8 cellular contexts compared by ENCODE assay signal in the genomic region with DNA sequence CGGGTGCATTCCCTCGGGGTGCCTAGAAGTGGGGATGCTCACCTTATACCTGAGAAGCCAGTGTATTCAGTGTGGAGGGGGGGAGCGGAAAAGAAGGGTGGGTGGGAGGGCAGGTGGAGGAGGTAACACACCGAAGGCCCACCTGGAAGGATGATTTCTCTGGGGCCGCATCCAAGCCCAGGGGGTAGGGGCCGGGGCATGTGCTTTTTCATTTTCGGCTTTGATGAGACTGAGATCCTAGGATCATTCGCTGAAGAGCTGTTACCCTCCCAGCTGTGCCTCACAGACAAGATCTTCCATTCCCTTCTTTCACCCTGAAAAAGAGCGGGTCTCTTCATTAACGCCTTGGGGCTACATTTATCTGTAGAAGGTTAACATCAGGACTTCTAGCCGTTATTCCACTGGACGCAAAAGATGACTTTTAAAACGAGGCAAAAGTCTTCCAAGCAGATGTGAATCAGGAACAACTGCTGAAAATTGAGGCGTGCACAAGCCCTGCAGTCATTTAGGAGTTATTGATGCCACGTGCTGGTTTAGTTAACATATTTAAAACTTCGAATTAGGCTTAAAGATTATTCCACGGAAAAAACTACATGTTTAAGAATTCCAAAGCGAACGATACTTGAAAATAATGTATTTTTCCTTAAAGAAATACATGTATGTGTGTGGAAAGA. TPM values are rescaled to one million over a fixed set of nuclear protein-coding genes. Genes with fewer than 3 reads are reported as not detected.
DNase-seq lines count a peak whose midpoint lies in the region; ATAC-seq and TF ChIP-seq lines count a peak whose summit lies in the region.

No MANE protein-coding gene starts in this region.

- peaks cover 0 to 37% (median 0%) of the 10 kb centered on the region in 7 donors for H3K27me3 ChIP-seq in heart right ventricle
- no peaks in the 10 kb centered on the region for H3K27me3 ChIP-seq in adipocyte (replicated peaks; ENCODE audit: control insufficient read depth, insufficient read depth, low read length)
- H3K27me3 ChIP-seq in lower lobe of right lung (ENCODE audit: low read depth), result peaks cover 4% of the 10 kb centered on the region
- H3K27me3 ChIP-seq in aorta (ENCODE audit: control insufficient read depth in 1 of 2, insufficient read depth in 2 of 2, low read length in 1 of 2), result no peaks in the 10 kb centered on the region

- H3K36me3 ChIP-seq in heart right ventricle, result no peaks in the 10 kb centered on the region
- peaks cover 22% of the 10 kb centered on the region for H3K36me3 ChIP-seq in adipocyte (ENCODE audit: control insufficient read depth, insufficient read depth, low read length, severe bottlenecking)
- no peaks in the 10 kb centered on the region for H3K36me3 ChIP-seq in lower lobe of right lung
- H3K36me3 ChIP-seq in aorta (ENCODE audit: control insufficient read depth in 1 of 2, insufficient read depth in 2 of 2, low read length in 1 of 2), result no peaks in the 10 kb centered on the region

- peaks cover 4 to 26% (median 8%) of the 10 kb centered on the region in 9 donors for H3K4me1 ChIP-seq in heart right ventricle
- H3K4me1 ChIP-seq in adipocyte (ENCODE audit: control insufficient read depth, insufficient read depth, low read length), result peaks cover 21% of the 10 kb centered on the region
- H3K4me1 ChIP-seq in lower lobe of right lung, result peaks cover 17% of the 10 kb centered on the region
- no peaks in the 10 kb centered on the region for H3K4me1 ChIP-seq in aorta (ENCODE audit: control insufficient read depth in 1 of 2, insufficient read depth in 2 of 2, low read length in 2 of 2)

- TF ChIP-seq CTCF in heart right ventricle (IDR thresholded peaks at IDR 0.05) (no peak), lower lobe of right lung (IDR thresholded peaks at IDR 0.05) (no peak)

- H3K9ac ChIP-seq in adipocyte (ENCODE audit: low read length), result peak overlapping the region; percentile 99

- H3K4me3 ChIP-seq in heart right ventricle, result peak overlapping the region in 9 of 10 donors; percentile 55 to 77 (median 72)
- peak overlapping the region; percentile 96 for H3K4me3 ChIP-seq in adipocyte (ENCODE audit: low read length)
- peak overlapping the region; percentile 87 for H3K4me3 ChIP-seq in lower lobe of right lung
- H3K4me3 ChIP-seq in aorta (ENCODE audit: low read length in 2 of 2), result peak overlapping the region; percentile 60 to 90

- intact Hi-C loops in heart right ventricle (cut with DNase I) (no loop called here), left ventricle myocardium superior (cut with micrococcal nuclease) (no loop called here), lower lobe of right lung (cut with DNase I) (no loop called here), aorta (cut with DNase I) (no loop called here)

- DNase-seq in heart right ventricle (no peak), left ventricle myocardium superior (no peak), adipocyte (ENCODE audit: low read depth) (peak; percentile 53), lower lobe of right lung (no peak), aorta (no peak), NCI-H446 (lab: John Stamatoyannopoulos, UW) (no peak), HuH-7 (ENCODE audit: low spot score) (no peak)

- H3K9me3 ChIP-seq in heart right ventricle, result no peaks in the 10 kb centered on the region
- no peaks in the 10 kb centered on the region for H3K9me3 ChIP-seq in adipocyte (ENCODE audit: control insufficient read depth, low read length)
- no peaks in the 10 kb centered on the region for H3K9me3 ChIP-seq in lower lobe of right lung
- no peaks in the 10 kb centered on the region for H3K9me3 ChIP-seq in aorta (ENCODE audit: control insufficient read depth, low read length)

- no peak for ATAC-seq in heart right ventricle
- no peak for ATAC-seq in left ventricle myocardium superior
- ATAC-seq in lower lobe of right lung, result no peak
- ATAC-seq in aorta (ENCODE audit: low FRiP score), result no peak
- no peak for ATAC-seq in GM18498 (IDR thresholded peaks at IDR 0.05; ENCODE audit: unreplicated experiment)

- 27 to 30% methylated on average over 19 of the region's 19 CpGs for WGBS in heart right ventricle, 2 donors
- WGBS in aorta, 2 donors, result 3% methylated on average over 19 of the region's 19 CpGs

- H3K27ac ChIP-seq in heart right ventricle (no peak overlapping the region), lower lobe of right lung (peak overlapping the region; percentile 74), aorta (ENCODE audit: low read depth in 1 of 2, low read length in 2 of 2) (no peak overlapping the region)

RNA-seq across cellular contexts. Expression of a gene that starts 1.1 kb away (rescaled TPM):
- total RNA-seq in heart right ventricle (100 to 1,000 TPM; 302 to 600 (median 511) TPM), left ventricle myocardium superior (480 TPM), lower lobe of right lung (447 TPM), aorta (10 to 100 TPM; 56.4 to 76.8 TPM)
- polyA plus RNA-seq in heart right ventricle (100 to 1,000 TPM; 147 to 307 TPM), aorta (10 to 100 TPM; 31.7 to 55.4 TPM)
